ENCODE assay signal across 26 cellular contexts in genomic region chr18:69558088-69558487, GRCh38.
"Had no signal": no experiment of that assay in that cellular context is flagged by ENCODE, and none has a peak within 500 bp of the region (broad histone marks: within the 10 kb centered on the region; RNA-seq: fewer than 3 reads in every experiment).

No MANE protein-coding gene starts in this region.

- H3K36me3 Mint-ChIP-seq: activated naive CD4-positive, alpha-beta T cell treated with anti-CD3 and anti-CD28 coated beads, Interleukin-2, amount 50 U/mL, for 72 hours; stimulated activated memory B cell treated with anti-CD40 and anti-IgM and Interleukin-4, amounts not matched to agents 10 μg/mL and 1 μg/mL and 100 μg/mL, for 72 hours had no signal

- DNase-seq: activated CD4-positive, alpha-beta T cell treated with anti-CD3 and anti-CD28 coated beads for 4 hours; activated CD4-positive, alpha-beta T cell treated with anti-CD3 and anti-CD28 coated beads, Interleukin-2, amount 50 U/mL, for 4 hours; activated naive CD4-positive, alpha-beta T cell; activated T-cell treated with anti-CD3 and anti-CD28 coated beads for 4 hours; activated T-cell treated with anti-CD3 and anti-CD28 coated beads, Interleukin-2, amount 50 U/mL, for 72 hours; colonic mucosa; effector memory CD4-positive, alpha-beta T cell; erythroblast; islet precursor cell; left ventricle myocardium inferior; natural killer cell; stimulated activated CD4-positive, alpha-beta T cell treated with anti-CD3 and anti-CD28 coated beads, Interleukin-1b, Interleukin-23, amount 100 ng/mL, for 48 hours; stimulated activated CD4-positive, alpha-beta T cell treated with anti-CD3 and anti-CD28 coated beads, Interleukin-4, amount 100 ng/mL, for 4 hours; stimulated activated CD8-positive, alpha-beta memory T cell treated with anti-CD3 and anti-CD28 coated beads, Interleukin-4, amount 100 ng/mL, for 48 hours; stomach; T-helper 9 cell; tibial artery; upper lobe of right lung had no signal

- H3K4me3 Mint-ChIP-seq: activated T-cell treated with anti-CD3 and anti-CD28 coated beads, Interleukin-2, amount 50 U/mL, for 72 hours; natural killer cell; stimulated activated memory B cell treated with anti-CD40 and anti-IgM and Interleukin-4, amounts not matched to agents 10 μg/mL and 1 μg/mL and 100 μg/mL, for 72 hours had no signal

- ATAC-seq: activated naive CD4-positive, alpha-beta T cell treated with anti-CD3 and anti-CD28 coated beads, Interleukin-2, amount 50 U/mL, for 72 hours; activated T-cell treated with anti-CD3 and anti-CD28 coated beads, Interleukin-2, amount 50 U/mL, for 72 hours; gastroesophageal sphincter; natural killer cell; stimulated activated memory B cell treated with anti-CD40 and anti-IgM and Interleukin-4, amounts not matched to agents 10 μg/mL and 1 μg/mL and 100 μg/mL, for 72 hours; upper lobe of right lung had no signal

- H3K4me2 ChIP-seq: hepatocyte had no signal

- H3K27ac Mint-ChIP-seq: activated naive CD4-positive, alpha-beta T cell treated with anti-CD3 and anti-CD28 coated beads, Interleukin-2, amount 50 U/mL, for 72 hours; activated T-cell treated with anti-CD3 and anti-CD28 coated beads, Interleukin-2, amount 50 U/mL, for 72 hours; natural killer cell; stimulated activated memory B cell treated with anti-CD40 and anti-IgM and Interleukin-4, amounts not matched to agents 10 μg/mL and 1 μg/mL and 100 μg/mL, for 72 hours had no signal

- H3K4me1 Mint-ChIP-seq: stimulated activated memory B cell treated with anti-CD40 and anti-IgM and Interleukin-4, amounts not matched to agents 10 μg/mL and 1 μg/mL and 100 μg/mL, for 72 hours had no signal

- H3K36me3 ChIP-seq: colonic mucosa, gastroesophageal sphincter, left ventricle myocardium inferior, stomach, suprapubic skin, tibial artery, upper lobe of right lung had no signal

- H3K27me3 ChIP-seq: colonic mucosa, gastroesophageal sphincter, hepatocyte, stomach, suprapubic skin, tibial artery, upper lobe of right lung had no signal

- H3K4me3 ChIP-seq: colonic mucosa, gastroesophageal sphincter, hepatocyte, left ventricle myocardium inferior, lung, smooth muscle cell, stomach, suprapubic skin, tibial artery, upper lobe of right lung had no signal

- H3K79me2 ChIP-seq: hepatocyte had no signal

- H3K9me3 ChIP-seq: colonic mucosa, suprapubic skin, tibial artery, upper lobe of right lung had no signal

- H3K27ac ChIP-seq: colonic mucosa, gastroesophageal sphincter, hepatocyte, left ventricle myocardium inferior, stomach, suprapubic skin, tibial artery, upper lobe of right lung, VCaP had no signal

- H3K27me3 Mint-ChIP-seq: stimulated activated memory B cell treated with anti-CD40 and anti-IgM and Interleukin-4, amounts not matched to agents 10 μg/mL and 1 μg/mL and 100 μg/mL, for 72 hours had no signal

- H3K4me1 ChIP-seq: colonic mucosa, gastroesophageal sphincter, left ventricle myocardium inferior, stomach, suprapubic skin, tibial artery, upper lobe of right lung had no signal

- H2AFZ ChIP-seq: hepatocyte had no signal
